15 cellular contexts compared by ENCODE assay signal in genomic region chr2:190888449-190888848, GRCh38. TPM values are rescaled to one million over a fixed set of nuclear protein-coding genes. Genes with fewer than 3 reads are reported as not detected.
A peak's percentile ranks its signal among the peaks of the same experiment; 100 is the strongest.
DNase-seq lines count a peak whose midpoint lies in the region; ATAC-seq and TF ChIP-seq lines count a peak whose summit lies in the region.
"Had no signal": no experiment of that assay in that cellular context is flagged by ENCODE, and none has a peak within 500 bp of the region (broad histone marks: within the 10 kb centered on the region; RNA-seq: fewer than 3 reads in every experiment).

No MANE protein-coding gene starts in this region.

- no peaks in the 10 kb centered on the region for H3K27me3 Mint-ChIP-seq in activated CD4-positive, alpha-beta T cell treated with anti-CD3 and anti-CD28 coated beads for 36 hours

- no peaks in the 10 kb centered on the region for H3K9me3 ChIP-seq in Karpas-422 (ENCODE audit: low read length)
- no peaks in the 10 kb centered on the region for H3K9me3 ChIP-seq in parathyroid adenoma (ENCODE audit: control insufficient read depth, low read length)

- H3K9me3 Mint-ChIP-seq in activated CD4-positive, alpha-beta T cell treated with anti-CD3 and anti-CD28 coated beads for 36 hours (ENCODE audit: low read depth), result no peaks in the 10 kb centered on the region

- H4K20me1 ChIP-seq in Karpas-422 (ENCODE audit: insufficient read depth, low read depth, low read length), result peaks cover 28% of the 10 kb centered on the region; the same call in 1 of the 2 replicates

- H3K27me3 ChIP-seq in Karpas-422 (ENCODE audit: low read length) (no peaks in the 10 kb centered on the region), parathyroid adenoma (ENCODE audit: control insufficient read depth, insufficient read depth, low read length) (no peaks in the 10 kb centered on the region)

- H3K27ac ChIP-seq in Karpas-422 (ENCODE audit: low read length) (peak overlapping the region; percentile 80), coronary artery (peak overlapping the region; percentile 19 to 62), parathyroid adenoma (no peak overlapping the region)

- H3K36me3 Mint-ChIP-seq in activated CD4-positive, alpha-beta T cell treated with anti-CD3 and anti-CD28 coated beads for 36 hours (ENCODE audit: low read depth), result peaks cover 55% of the 10 kb centered on the region

- H2AFZ ChIP-seq in Karpas-422 (ENCODE audit: low read length) (no peak overlapping the region), parathyroid adenoma (no peak overlapping the region)

- H3K4me3 Mint-ChIP-seq in activated CD4-positive, alpha-beta T cell treated with anti-CD3 and anti-CD28 coated beads for 36 hours, result peak overlapping the region; percentile 7

- TF ChIP-seq CTCF in coronary artery (IDR thresholded peaks at IDR 0.05) (no peak), parathyroid adenoma (IDR thresholded peaks at IDR 0.05) (no peak)

- no peak for TF ChIP-seq POLR2A in erythroblast (IDR thresholded peaks at IDR 0.05; ENCODE audit: low read length)

- CTCF ChIA-PET in activated CD4-positive, alpha-beta T cell treated with anti-CD3 and anti-CD28 coated beads for 36 hours (lab: Charles Lee), result interaction anchor here (0.6 to 1.3 kb wide), 6 partner anchors 8 to 120 kb away, joined by 3 to 5 read pairs (median 3); no protein-coding TSS in a partner anchor

- H3K9me2 ChIP-seq in Karpas-422 (replicated peaks; ENCODE audit: insufficient read depth, low read length), result no peaks in the 10 kb centered on the region

- H3K4me1 Mint-ChIP-seq in activated CD4-positive, alpha-beta T cell treated with anti-CD3 and anti-CD28 coated beads for 36 hours, result peaks cover 70% of the 10 kb centered on the region

- H3K79me2 ChIP-seq in Karpas-422 (ENCODE audit: low read length), result peaks cover 100% of the 10 kb centered on the region
- H3K79me2 ChIP-seq in parathyroid adenoma, result peaks cover 16% of the 10 kb centered on the region

- no peak overlapping the region; the same call in 1 of the 2 replicates for H3K4me3 ChIP-seq in Karpas-422 (ENCODE audit: low read length)
- H3K4me3 ChIP-seq in coronary artery, result peak overlapping the region; percentile 50
- peak overlapping the region; percentile 14 for H3K4me3 ChIP-seq in parathyroid adenoma (ENCODE audit: low read depth, low read length)
- H3K4me3 ChIP-seq: skin epidermis had no signal

- POLR2A ChIA-PET in activated CD4-positive, alpha-beta T cell treated with anti-CD3 and anti-CD28 coated beads for 36 hours (lab: Charles Lee), result no interaction called here

- no peak for ATAC-seq in activated CD4-positive, alpha-beta T cell treated with anti-CD3 and anti-CD28 coated beads for 36 hours
- ATAC-seq in HG02973 (IDR thresholded peaks at IDR 0.05; ENCODE audit: unreplicated experiment), result no peak

- H3K36me3 ChIP-seq in Karpas-422 (ENCODE audit: insufficient read depth, low read length) (peaks cover 43% of the 10 kb centered on the region; the same call in 1 of the 2 replicates), parathyroid adenoma (ENCODE audit: control insufficient read depth, insufficient read depth, low read length) (no peaks in the 10 kb centered on the region)

- peak overlapping the region; percentile 32 for H3K27ac Mint-ChIP-seq in activated CD4-positive, alpha-beta T cell treated with anti-CD3 and anti-CD28 coated beads for 36 hours

- peaks cover 99% of the 10 kb centered on the region for H3K4me1 ChIP-seq in Karpas-422 (ENCODE audit: low read length)
- H3K4me1 ChIP-seq in parathyroid adenoma, result peaks cover 4% of the 10 kb centered on the region

- DNase-seq in activated CD4-positive, alpha-beta T cell treated with anti-CD3 and anti-CD28 coated beads for 36 hours, result no peak
- no peak for DNase-seq in activated CD4-positive, alpha-beta T cell treated with anti-CD3 and anti-CD28 coated beads for 1 hour
- no peak for DNase-seq in Karpas-422
- no peak for DNase-seq in coronary artery (ENCODE audit: low spot score)
- DNase-seq in activated gamma-delta T cell (lab: John Stamatoyannopoulos, UW), result no peak
- DNase-seq in erythroblast (lab: John Stamatoyannopoulos, UW), result no peak
- DNase-seq: activated CD4-positive, alpha-beta T cell treated with anti-CD3 and anti-CD28 coated beads for 48 hours; DMS 273 treated with DMSO at 0.1 percent for 48 hours; foreskin fibroblast; Kasumi-1; NCI-H2107; trophoblast cell had no signal

- intact Hi-C loops in activated CD4-positive, alpha-beta T cell treated with anti-CD3 and anti-CD28 coated beads for 36 hours (cut with DNase I, micrococcal nuclease), result loop anchor here in 1 of 2 experiments (1.0 kb wide), 1 partner anchor 22 kb away; no protein-coding TSS in a partner anchor

- H3K4me2 ChIP-seq in Karpas-422 (ENCODE audit: low read depth, low read length, poor library complexity, severe bottlenecking), result peak overlapping the region; percentile 64
- H3K4me2 ChIP-seq in parathyroid adenoma (ENCODE audit: low read length), result peak overlapping the region; percentile 49

- H3K9ac ChIP-seq in Karpas-422 (ENCODE audit: low read length) (no peak overlapping the region), parathyroid adenoma (no peak overlapping the region)

RNA-seq across cellular contexts. Expression of gene GLS, which starts 7.8 kb away (rescaled TPM):
- total RNA-seq in activated CD4-positive, alpha-beta T cell treated with anti-CD3 and anti-CD28 coated beads for 36 hours, result 100 to 1,000 TPM; 136 to 242 TPM
- 159 and 283 TPM in 2 replicates for total RNA-seq in Karpas-422 (2014; rRNA removed; shearing (Covaris generic); ENCODE audit: low replicate concordance)
